Comparison of ENCODE assay signal across 1 cellular context in the genomic region with DNA sequence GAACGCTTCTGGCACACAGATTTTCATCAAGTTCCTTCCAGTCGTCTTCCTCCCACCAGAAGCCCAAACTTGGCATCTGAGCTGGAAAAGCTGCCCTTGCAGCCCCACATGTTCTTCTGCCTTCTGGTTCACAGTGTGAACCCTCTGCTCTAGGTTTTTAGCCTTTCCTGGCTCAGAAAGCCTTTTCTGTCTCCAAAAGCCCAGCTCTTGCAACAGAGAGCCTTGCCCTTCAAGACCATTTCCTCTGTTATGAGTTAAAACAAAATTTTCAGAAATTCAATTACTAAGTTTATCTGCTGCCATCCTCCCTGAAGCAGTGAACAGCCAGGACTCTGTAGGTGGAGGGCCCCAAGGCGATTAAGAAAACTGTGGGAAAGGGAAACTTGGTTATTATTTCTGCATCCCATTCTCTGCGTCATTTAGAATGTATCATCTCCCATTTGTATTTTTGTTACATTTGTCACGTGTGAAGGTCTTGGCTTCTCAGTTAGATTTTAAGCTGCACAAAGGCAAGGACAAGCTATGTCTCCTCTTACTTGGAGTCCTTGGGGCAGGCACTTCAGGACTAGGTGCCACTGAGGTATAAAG.
TF ChIP-seq lines count a peak whose summit lies in the region.

No MANE protein-coding gene starts in this region.

TF ChIP-seq in H1, 55 proteins besides CTCF, POLR2A, EP300 and RAD21:
- TF ChIP-seq CBX5 (IDR thresholded peaks at IDR 0.05; ENCODE audit: low read depth, low read length) = no peak
- no peak for TF ChIP-seq SP4 (IDR thresholded peaks at IDR 0.05; ENCODE audit: low read length)
- TF ChIP-seq SIX5 (IDR thresholded peaks at IDR 0.05; ENCODE audit: low read depth, low read length) = no peak
- no peak for TF ChIP-seq ATF3 (IDR thresholded peaks at IDR 0.05; ENCODE audit: insufficient read depth, low read depth, low read length)
- TF ChIP-seq TAF1 (IDR thresholded peaks at IDR 0.05; ENCODE audit: low read depth, low read length) = no peak
- no peak for TF ChIP-seq SRF (IDR thresholded peaks at IDR 0.05; ENCODE audit: low read depth, low read length)
- no peak for TF ChIP-seq TAF7 (optimal IDR thresholded peaks at IDR 0.05; ENCODE audit: borderline replicate concordance, low read depth, low read length)
- no peak for TF ChIP-seq KDM5A (IDR thresholded peaks at IDR 0.05; ENCODE audit: low read length)
- TF ChIP-seq, protein P1, sequence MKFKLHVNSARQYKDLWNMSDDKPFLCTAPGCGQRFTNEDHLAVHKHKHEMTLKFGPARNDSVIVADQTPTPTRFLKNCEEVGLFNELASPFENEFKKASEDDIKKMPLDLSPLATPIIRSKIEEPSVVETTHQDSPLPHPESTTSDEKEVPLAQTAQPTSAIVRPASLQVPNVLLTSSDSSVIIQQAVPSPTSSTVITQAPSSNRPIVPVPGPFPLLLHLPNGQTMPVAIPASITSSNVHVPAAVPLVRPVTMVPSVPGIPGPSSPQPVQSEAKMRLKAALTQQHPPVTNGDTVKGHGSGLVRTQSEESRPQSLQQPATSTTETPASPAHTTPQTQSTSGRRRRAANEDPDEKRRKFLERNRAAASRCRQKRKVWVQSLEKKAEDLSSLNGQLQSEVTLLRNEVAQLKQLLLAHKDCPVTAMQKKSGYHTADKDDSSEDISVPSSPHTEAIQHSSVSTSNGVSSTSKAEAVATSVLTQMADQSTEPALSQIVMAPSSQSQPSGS (IDR thresholded peaks at IDR 0.05; ENCODE audit: low read length) = no peak
- no peak for TF ChIP-seq CREB1 (IDR thresholded peaks at IDR 0.05)
- no peak for TF ChIP-seq GABPA (IDR thresholded peaks at IDR 0.05; ENCODE audit: borderline replicate concordance, insufficient read depth, low read length)
- TF ChIP-seq SIRT6 (IDR thresholded peaks at IDR 0.05; ENCODE audit: low read length) = no peak
- no peak for TF ChIP-seq SP2 (IDR thresholded peaks at IDR 0.05; ENCODE audit: low read length)
- TF ChIP-seq, protein P2, sequence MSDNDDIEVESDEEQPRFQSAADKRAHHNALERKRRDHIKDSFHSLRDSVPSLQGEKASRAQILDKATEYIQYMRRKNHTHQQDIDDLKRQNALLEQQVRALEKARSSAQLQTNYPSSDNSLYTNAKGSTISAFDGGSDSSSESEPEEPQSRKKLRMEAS (IDR thresholded peaks at IDR 0.05) = no peak
- no peak for TF ChIP-seq BACH1 (IDR thresholded peaks at IDR 0.05; ENCODE audit: low read length)
- TF ChIP-seq PHF8 (conservative IDR thresholded peaks at IDR 0.05; ENCODE audit: low read depth, low read length) = no peak
- no peak for TF ChIP-seq RXRA (IDR thresholded peaks at IDR 0.05; ENCODE audit: insufficient read depth, low read depth, low read length)
- TF ChIP-seq TCF12 (IDR thresholded peaks at IDR 0.05; ENCODE audit: low read depth, low read length) = no peak
- TF ChIP-seq JUND (IDR thresholded peaks at IDR 0.05; ENCODE audit: low read length) = no peak
- TF ChIP-seq, protein P3, sequence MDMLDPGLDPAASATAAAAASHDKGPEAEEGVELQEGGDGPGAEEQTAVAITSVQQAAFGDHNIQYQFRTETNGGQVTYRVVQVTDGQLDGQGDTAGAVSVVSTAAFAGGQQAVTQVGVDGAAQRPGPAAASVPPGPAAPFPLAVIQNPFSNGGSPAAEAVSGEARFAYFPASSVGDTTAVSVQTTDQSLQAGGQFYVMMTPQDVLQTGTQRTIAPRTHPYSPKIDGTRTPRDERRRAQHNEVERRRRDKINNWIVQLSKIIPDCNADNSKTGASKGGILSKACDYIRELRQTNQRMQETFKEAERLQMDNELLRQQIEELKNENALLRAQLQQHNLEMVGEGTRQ (IDR thresholded peaks at IDR 0.05; ENCODE audit: low read length) = no peak
